In genomic region chr17:16987001-16987829, GRCh38 we compare ENCODE assay signal across 1 cellular context.
TF ChIP-seq lines count a peak whose summit lies in the region.

No MANE protein-coding gene starts in this region.

TF ChIP-seq in GM12878, 131 proteins besides CTCF, POLR2A, EP300 and RAD21:
- TF ChIP-seq NFIC (IDR thresholded peaks at IDR 0.05; ENCODE audit: low read depth, low read length) (no peak), MYC (IDR thresholded peaks at IDR 0.05; ENCODE audit: insufficient read depth, insufficient read length, insufficient replicate concordance, low read length, severe bottlenecking) (no peak), FOXM1 (IDR thresholded peaks at IDR 0.05; ENCODE audit: low read depth, low read length) (no peak), PML (IDR thresholded peaks at IDR 0.05; ENCODE audit: low read length) (no peak), ZNF592 (IDR thresholded peaks at IDR 0.05) (peak; percentile 33; the same call in 1 of the 2 replicates), SRF (IDR thresholded peaks at IDR 0.05; ENCODE audit: low read depth in 2 of 2, low read length in 2 of 2) (no peak), TCF12 (IDR thresholded peaks at IDR 0.05; ENCODE audit: low read depth, low read length) (0 out of 2 replicates have a peak, but pooled peaks have one; percentile 32), IRF4 (IDR thresholded peaks at IDR 0.05; ENCODE audit: low read depth, low read length) (no peak), CHD1 (IDR thresholded peaks at IDR 0.05; ENCODE audit: low read depth, low read length) (no peak), GABPA (IDR thresholded peaks at IDR 0.05; ENCODE audit: low read depth) (no peak)
